ENCODE assay signal across 12 cellular contexts in the genomic region with DNA sequence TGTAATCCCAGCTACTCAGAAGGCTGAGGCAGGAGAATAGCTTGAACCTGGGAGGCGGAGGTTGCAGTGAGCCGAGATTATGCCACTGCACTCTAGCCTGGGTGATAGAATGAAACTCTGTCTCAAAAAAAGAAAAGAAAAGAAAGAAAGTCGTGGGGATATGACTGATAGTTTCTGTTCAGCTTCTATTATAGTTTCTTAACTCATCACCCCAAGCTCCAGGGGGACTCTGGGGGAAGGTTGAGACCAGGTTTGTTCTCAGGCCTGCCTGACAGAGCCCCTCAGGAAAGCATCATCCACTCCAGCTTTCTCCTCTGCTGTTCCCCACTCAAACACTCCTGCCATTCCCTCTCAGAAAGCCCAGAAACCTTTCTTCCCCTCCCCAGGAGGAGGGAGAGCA.
"Had no signal": no experiment of that assay in that cellular context is flagged by ENCODE, and none has a peak within 500 bp of the region (broad histone marks: within the 10 kb centered on the region; RNA-seq: fewer than 3 reads in every experiment).

No MANE protein-coding gene starts in this region.

- H3K9me3 ChIP-seq: gastrocnemius medialis, left lung had no signal

- H3K27me3 ChIP-seq: gastrocnemius medialis had no signal

- ATAC-seq: gastrocnemius medialis, left lung had no signal

- FAIRE-seq: keratinocyte, TTC549 had no signal

- H3K4me1 ChIP-seq: left lung had no signal

- H3K36me3 ChIP-seq: gastrocnemius medialis, left lung had no signal

- DNase-seq: activated B cell treated with CpG ODN at 0.5 μM for 24 hours; activated CD4-positive, alpha-beta T cell treated with anti-CD3 and anti-CD28 coated beads, Interleukin-2, amount 50 U/mL, for 1 hour; activated T-cell treated with anti-CD3 and anti-CD28 coated beads for 4 hours; amygdala; effector memory CD4-positive, alpha-beta T cell; gastrocnemius medialis; left lung; stimulated activated CD4-positive, alpha-beta T cell treated with anti-CD3 and anti-CD28 coated beads, Interleukin-12 subunit alpha, Interleukin-12 subunit beta, amount 100 ng/mL, for 4 hours; stimulated activated naive CD4-positive, alpha-beta T cell treated with Interleukin-2 at 50 U/mL for 16 hours had no signal

- H3K27ac ChIP-seq: epithelial cell of prostate, gastrocnemius medialis, left lung had no signal

- H3K4me3 ChIP-seq: gastrocnemius medialis, left lung had no signal
